27 cellular contexts compared by ENCODE assay signal in genomic region chr12:121453022-121453360, GRCh38. TPM values are rescaled to one million over a fixed set of nuclear protein-coding genes. Genes with fewer than 3 reads are reported as not detected.
DNase-seq lines count a peak whose midpoint lies in the region; ATAC-seq and TF ChIP-seq lines count a peak whose summit lies in the region.
"Had no signal": no experiment of that assay in that cellular context is flagged by ENCODE, and none has a peak within 500 bp of the region (broad histone marks: within the 10 kb centered on the region; RNA-seq: fewer than 3 reads in every experiment).

No MANE protein-coding gene starts in this region.

- H3K4me3 ChIP-seq in colonic mucosa: peak overlapping the region; percentile 12
- no peak overlapping the region for H3K4me3 ChIP-seq in mucosa of rectum (ENCODE audit: low read length in 2 of 2)
- H3K4me3 ChIP-seq in vagina: no peak overlapping the region
- no peak overlapping the region for H3K4me3 ChIP-seq in MG63
- H3K4me3 ChIP-seq: GM12878 had no signal

- H3K9me3 ChIP-seq in colonic mucosa (no peaks in the 10 kb centered on the region), mucosa of rectum (ENCODE audit: control insufficient read depth in 2 of 2, low read length in 2 of 2) (no peaks in the 10 kb centered on the region), vagina (no peaks in the 10 kb centered on the region), MG63 (no peaks in the 10 kb centered on the region)
- H3K9me3 ChIP-seq: neutrophil, psoas muscle had no signal

- intact Hi-C loops in colonic mucosa (cut with DNase I) (no loop called here), vagina (cut with DNase I) (no loop called here)

- H3K9me3 Mint-ChIP-seq in stimulated activated memory B cell treated with anti-CD40 and anti-IgM and Interleukin-4, amounts not matched to agents 10 μg/mL and 1 μg/mL and 100 μg/mL, for 72 hours: no peaks in the 10 kb centered on the region
- H3K9me3 Mint-ChIP-seq: activated CD4-positive, alpha-beta memory T cell treated with anti-CD3 and anti-CD28 coated beads, Interleukin-2, amount 10 ng/mL, durations not matched to agents 7 days and 5 days; activated naive CD8-positive, alpha-beta T cell treated with anti-CD3 and anti-CD28 coated beads, Interleukin-2, amount 50 U/mL, for 24 hours; HFFc6; immature natural killer cell; stimulated activated effector memory CD8-positive, alpha-beta T cell treated with anti-CD3 and anti-CD28 coated beads, Interleukin-12 subunit alpha, Interleukin-12 subunit beta, amount 100 ng/mL, for 72 hours; T-helper 2 cell treated with Interferon-gamma antibody and Interleukin-4, amounts not matched to agents 5 μg/mL and 100 μg/mL, for 36 hours had no signal

- no peak overlapping the region for H3K27ac Mint-ChIP-seq in stimulated activated memory B cell treated with anti-CD40 and anti-IgM and Interleukin-4, amounts not matched to agents 10 μg/mL and 1 μg/mL and 100 μg/mL, for 72 hours
- H3K27ac Mint-ChIP-seq: activated CD4-positive, alpha-beta memory T cell treated with anti-CD3 and anti-CD28 coated beads, Interleukin-2, amount 10 ng/mL, durations not matched to agents 7 days and 5 days; activated naive CD8-positive, alpha-beta T cell treated with anti-CD3 and anti-CD28 coated beads, Interleukin-2, amount 50 U/mL, for 24 hours; HFFc6; T-helper 2 cell treated with Interferon-gamma antibody and Interleukin-4, amounts not matched to agents 5 μg/mL and 100 μg/mL, for 36 hours had no signal

- peak; percentile 32 for ATAC-seq in stimulated activated memory B cell treated with anti-CD40 and anti-IgM and Interleukin-4, amounts not matched to agents 10 μg/mL and 1 μg/mL and 100 μg/mL, for 72 hours
- ATAC-seq in HG03460 (IDR thresholded peaks at IDR 0.05; ENCODE audit: unreplicated experiment): no peak
- ATAC-seq: activated naive CD8-positive, alpha-beta T cell treated with anti-CD3 and anti-CD28 coated beads, Interleukin-2, amount 50 U/mL, for 24 hours; HepG2; stimulated activated effector memory CD8-positive, alpha-beta T cell treated with anti-CD3 and anti-CD28 coated beads, Interleukin-12 subunit alpha, Interleukin-12 subunit beta, amount 100 ng/mL, for 72 hours had no signal

- H3K4me3 Mint-ChIP-seq in stimulated activated memory B cell treated with anti-CD40 and anti-IgM and Interleukin-4, amounts not matched to agents 10 μg/mL and 1 μg/mL and 100 μg/mL, for 72 hours: no peak overlapping the region
- H3K4me3 Mint-ChIP-seq: activated CD4-positive, alpha-beta memory T cell treated with anti-CD3 and anti-CD28 coated beads, Interleukin-2, amount 10 ng/mL, durations not matched to agents 7 days and 5 days; activated naive CD8-positive, alpha-beta T cell treated with anti-CD3 and anti-CD28 coated beads, Interleukin-2, amount 50 U/mL, for 24 hours; HFFc6; immature natural killer cell; stimulated activated effector memory CD8-positive, alpha-beta T cell treated with anti-CD3 and anti-CD28 coated beads, Interleukin-12 subunit alpha, Interleukin-12 subunit beta, amount 100 ng/mL, for 72 hours; T-helper 2 cell treated with Interferon-gamma antibody and Interleukin-4, amounts not matched to agents 5 μg/mL and 100 μg/mL, for 36 hours had no signal

- H3K36me3 Mint-ChIP-seq in stimulated activated memory B cell treated with anti-CD40 and anti-IgM and Interleukin-4, amounts not matched to agents 10 μg/mL and 1 μg/mL and 100 μg/mL, for 72 hours: peaks cover 51% of the 10 kb centered on the region
- H3K36me3 Mint-ChIP-seq: immature natural killer cell had no signal

- H3K27me3 ChIP-seq in colonic mucosa (no peaks in the 10 kb centered on the region), mucosa of rectum (ENCODE audit: control insufficient read depth in 2 of 2, insufficient read depth in 2 of 2, low read length in 2 of 2) (no peaks in the 10 kb centered on the region), vagina (no peaks in the 10 kb centered on the region), MG63 (no peaks in the 10 kb centered on the region)
- H3K27me3 ChIP-seq: neutrophil had no signal

- peaks cover 86% of the 10 kb centered on the region for H3K4me1 Mint-ChIP-seq in stimulated activated memory B cell treated with anti-CD40 and anti-IgM and Interleukin-4, amounts not matched to agents 10 μg/mL and 1 μg/mL and 100 μg/mL, for 72 hours

- no peaks in the 10 kb centered on the region for H3K36me3 ChIP-seq in colonic mucosa
- peaks cover 0 to 2% of the 10 kb centered on the region in 2 donors for H3K36me3 ChIP-seq in mucosa of rectum (ENCODE audit: control insufficient read depth in 2 of 2, insufficient read depth in 2 of 2, low read length in 2 of 2)
- H3K36me3 ChIP-seq in vagina: no peaks in the 10 kb centered on the region
- peaks cover 3% of the 10 kb centered on the region; the same call in 1 of the 2 replicates for H3K36me3 ChIP-seq in MG63
- H3K36me3 ChIP-seq: neutrophil had no signal

- H3K27ac ChIP-seq in colonic mucosa: peak overlapping the region; percentile 78
- H3K27ac ChIP-seq in mucosa of rectum (ENCODE audit: low read depth in 2 of 2, low read length in 2 of 2): peak overlapping the region; percentile 66 to 81
- H3K27ac ChIP-seq in vagina: no peak overlapping the region

- peak; percentile 33 for DNase-seq in D341Med (ENCODE audit: low spot score)
- DNase-seq in colonic mucosa: no peak
- no peak for DNase-seq in activated CD4-positive, alpha-beta T cell treated with anti-CD3 and anti-CD28 coated beads, Interleukin-2, amount 50 U/mL, for 4 hours
- DNase-seq in vagina (ENCODE audit: extremely low spot score in 2 of 2): no peak
- DNase-seq in MG63: no peak
- DNase-seq: activated CD4-positive, alpha-beta memory T cell treated with anti-CD3 and anti-CD28 coated beads, Interleukin-2, amount 10 ng/mL, durations not matched to agents 7 days and 5 days; activated CD4-positive, alpha-beta T cell treated with anti-CD3 and anti-CD28 coated beads for 1 hour; activated CD8-positive, alpha-beta memory T cell treated with anti-CD3 and anti-CD28 coated beads, Interleukin-2, amount 50 U/mL, for 4 hours; activated naive CD4-positive, alpha-beta T cell; activated naive CD8-positive, alpha-beta T cell treated with anti-CD3 and anti-CD28 coated beads, Interleukin-2, amount 50 U/mL, for 24 hours; central memory CD4-positive, alpha-beta T cell; GOT3; HFFc6; immature natural killer cell; Karpas-422; mesenchymal stem cell; NCI-H1436 treated with DMSO at 0.1 percent for 48 hours; NCI-H345; psoas muscle had no signal

- H3K4me1 ChIP-seq in colonic mucosa (peaks cover 8% of the 10 kb centered on the region), mucosa of rectum (ENCODE audit: control insufficient read depth in 2 of 2, insufficient read depth in 2 of 2, low read length in 2 of 2) (peaks cover 13 to 15% of the 10 kb centered on the region in 2 donors), vagina (peaks cover 18% of the 10 kb centered on the region)

- no peaks in the 10 kb centered on the region for H3K27me3 Mint-ChIP-seq in stimulated activated memory B cell treated with anti-CD40 and anti-IgM and Interleukin-4, amounts not matched to agents 10 μg/mL and 1 μg/mL and 100 μg/mL, for 72 hours
- H3K27me3 Mint-ChIP-seq: activated CD4-positive, alpha-beta memory T cell treated with anti-CD3 and anti-CD28 coated beads, Interleukin-2, amount 10 ng/mL, durations not matched to agents 7 days and 5 days; activated naive CD8-positive, alpha-beta T cell treated with anti-CD3 and anti-CD28 coated beads, Interleukin-2, amount 50 U/mL, for 24 hours had no signal

- TF ChIP-seq POLR2A in vagina (IDR thresholded peaks at IDR 0.05): no peak

- peak overlapping the region in 1 of 2 donors; percentile 49 for H3K9ac ChIP-seq in colonic mucosa (ENCODE audit: low read depth in 2 of 2, low read length in 2 of 2)
- peak overlapping the region in 1 of 2 donors; percentile 61 for H3K9ac ChIP-seq in mucosa of rectum (ENCODE audit: low read depth in 1 of 2, low read length in 2 of 2)

- TF ChIP-seq CTCF in colonic mucosa (IDR thresholded peaks at IDR 0.05) (no peak), vagina (IDR thresholded peaks at IDR 0.05) (no peak)

RNA-seq across cellular contexts. Expression of gene RNF34, which starts 53.1 kb away (rescaled TPM):
- total RNA-seq in colonic mucosa (10 to 100 TPM; 39.7 to 53.3 TPM), vagina (30.2 TPM)
- 17.9 and 27.7 TPM in 2 replicates for total RNA-seq in MG63 (2014; rRNA removed; shearing (Covaris generic); ENCODE audit: low replicate concordance)
